In genomic region chr20:35316086-35316485, GRCh38 we compare ENCODE assay signal across 1 cellular context.
TF ChIP-seq lines count a peak whose summit lies in the region.

No MANE protein-coding gene starts in this region.

TF ChIP-seq in IMR-90, 13 proteins besides CTCF, POLR2A, EP300 and RAD21:
- TF ChIP-seq SMC3 (IDR thresholded peaks at IDR 0.05; ENCODE audit: low read depth, low read length) (no peak), FOS (IDR thresholded peaks at IDR 0.05; ENCODE audit: low read depth, low read length) (no peak), ELK1 (IDR thresholded peaks at IDR 0.05; ENCODE audit: borderline replicate concordance, low read depth, low read length) (no peak), RFX5 (IDR thresholded peaks at IDR 0.05; ENCODE audit: low read depth, low read length) (no peak), RCOR1 (IDR thresholded peaks at IDR 0.05; ENCODE audit: insufficient replicate concordance, low read length) (no peak), CHD1 (IDR thresholded peaks at IDR 0.05; ENCODE audit: low read depth, low read length) (no peak)
TF ChIP-seq in IMR-90: peak in this region for 0.
